In the genomic region with DNA sequence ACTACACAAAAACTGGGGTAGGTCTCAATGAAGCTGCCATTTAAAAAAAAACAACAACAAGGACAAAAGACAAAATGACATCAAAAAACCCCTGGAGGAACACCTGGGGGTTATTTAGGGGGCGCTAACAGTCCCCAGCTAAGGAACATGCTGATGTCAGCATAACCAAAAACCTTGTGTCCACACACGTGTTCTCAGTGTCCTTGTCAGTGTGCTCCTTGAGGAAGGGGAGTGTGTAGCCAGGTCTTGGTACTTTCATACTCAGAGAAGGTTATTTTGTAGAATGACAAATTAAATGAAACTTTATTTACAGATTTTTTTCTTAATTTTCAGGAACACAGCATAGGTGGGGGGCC, we compare ENCODE assay signal across 37 cellular contexts. TPM values are rescaled to one million over a fixed set of nuclear protein-coding genes. Genes with fewer than 3 reads are reported as not detected.
"Had no signal": no experiment of that assay in that cellular context is flagged by ENCODE, and none has a peak within 500 bp of the region (broad histone marks: within the 10 kb centered on the region; RNA-seq: fewer than 3 reads in every experiment).

No MANE protein-coding gene starts in this region.

- DNase-seq: activated B cell treated with CpG ODN at 0.5 μM for 24 hours; activated CD4-positive, alpha-beta T cell treated with anti-CD3 and anti-CD28 coated beads for 48 hours; activated CD4-positive, alpha-beta T cell treated with anti-CD3 and anti-CD28 coated beads, Interleukin-2, amount 50 U/mL, for 1 hour; activated CD4-positive, alpha-beta T cell treated with anti-CD3 and anti-CD28 coated beads, Interleukin-2, amount 50 U/mL, for 48 hours; activated CD8-positive, alpha-beta memory T cell treated with anti-CD3 and anti-CD28 coated beads for 24 hours; activated CD8-positive, alpha-beta T cell treated with anti-CD3 and anti-CD28 coated beads for 36 hours; activated effector memory CD4-positive, alpha-beta T cell treated with Interleukin-2 at 50 U/mL for 16 hours; activated gamma-delta T cell treated with Interleukin-2 at 50 U/mL for 16 hours; activated naive CD4-positive, alpha-beta T cell treated with anti-CD3 and anti-CD28 coated beads, Interleukin-2, amount 50 U/mL, for 16 hours; activated naive CD4-positive, alpha-beta T cell treated with Interleukin-2 at 50 U/mL for 16 hours; activated T-cell treated with anti-CD3 and anti-CD28 coated beads, Interleukin-2, amount 50 U/mL, for 4 hours; amniotic stem cell; anterior cingulate cortex; caudate nucleus; effector CD8-positive, alpha-beta T cell; esophagus squamous epithelium; heart right ventricle; hippocampal formation; T1000; WERI-Rb-1 had no signal

- ATAC-seq: activated CD4-positive, CD25-positive, alpha-beta regulatory T cell treated with anti-CD3 and anti-CD28 coated beads, Interleukin-2, amount 50 U/mL, for 24 hours; activated CD8-positive, alpha-beta T cell treated with anti-CD3 and anti-CD28 coated beads for 36 hours; activated T-cell treated with anti-CD3 and anti-CD28 coated beads, Interleukin-2, amount 50 U/mL, for 4 hours; activated T-helper 17 cell treated with anti-CD3 and anti-CD28 coated beads, Interleukin-2, amount 50 U/mL, for 72 hours; gastroesophageal sphincter; heart right ventricle had no signal

- H3K4me3 Mint-ChIP-seq: activated B cell treated with CpG ODN at 0.5 μM for 24 hours; activated CD8-positive, alpha-beta T cell treated with anti-CD3 and anti-CD28 coated beads for 36 hours; activated naive CD8-positive, alpha-beta T cell; activated T-cell treated with anti-CD3 and anti-CD28 coated beads, Interleukin-2, amount 50 U/mL, for 4 hours; activated T-helper 17 cell treated with anti-CD3 and anti-CD28 coated beads, Interleukin-2, amount 50 U/mL, for 72 hours; T-helper 2 cell treated with Interferon-gamma antibody and Interleukin-4, amounts not matched to agents 5 μg/mL and 100 μg/mL, for 36 hours had no signal

- H3K4me1 Mint-ChIP-seq: activated B cell treated with CpG ODN at 0.5 μM for 24 hours; activated T-helper 17 cell treated with anti-CD3 and anti-CD28 coated beads, Interleukin-2, amount 50 U/mL, for 72 hours had no signal

- H3K4me1 ChIP-seq: esophagus squamous epithelium, gastroesophageal sphincter, heart right ventricle had no signal

- H3K36me3 Mint-ChIP-seq: activated naive CD8-positive, alpha-beta T cell had no signal

- H3K9me3 Mint-ChIP-seq: activated B cell treated with CpG ODN at 0.5 μM for 24 hours; activated CD8-positive, alpha-beta T cell treated with anti-CD3 and anti-CD28 coated beads for 36 hours; activated T-cell treated with anti-CD3 and anti-CD28 coated beads, Interleukin-2, amount 50 U/mL, for 4 hours; activated T-helper 17 cell treated with anti-CD3 and anti-CD28 coated beads, Interleukin-2, amount 50 U/mL, for 72 hours; T-helper 2 cell treated with Interferon-gamma antibody and Interleukin-4, amounts not matched to agents 5 μg/mL and 100 μg/mL, for 36 hours had no signal

- H3K36me3 ChIP-seq: esophagus squamous epithelium, gastroesophageal sphincter, heart right ventricle, WERI-Rb-1 had no signal

- H3K9me3 ChIP-seq: body of pancreas, esophagus squamous epithelium, gastroesophageal sphincter, heart right ventricle had no signal

- FAIRE-seq: colon, endometrium had no signal

- H3K27me3 ChIP-seq: body of pancreas had no signal

- H3K4me3 ChIP-seq: body of pancreas, esophagus squamous epithelium, gastroesophageal sphincter, heart right ventricle had no signal

- H3K27ac ChIP-seq: epithelial cell of prostate, esophagus squamous epithelium, gastroesophageal sphincter, heart right ventricle, WERI-Rb-1 had no signal

- H3K27ac Mint-ChIP-seq: activated B cell treated with CpG ODN at 0.5 μM for 24 hours; activated CD8-positive, alpha-beta T cell treated with anti-CD3 and anti-CD28 coated beads for 36 hours; activated naive CD8-positive, alpha-beta T cell; activated T-helper 17 cell treated with anti-CD3 and anti-CD28 coated beads, Interleukin-2, amount 50 U/mL, for 72 hours; T-helper 2 cell treated with Interferon-gamma antibody and Interleukin-4, amounts not matched to agents 5 μg/mL and 100 μg/mL, for 36 hours had no signal

RNA-seq across cellular contexts. Expression of gene CLRN1, which starts 31.2 kb away (rescaled TPM):
- total RNA-seq: activated B cell treated with CpG ODN at 0.5 μM for 24 hours; activated CD8-positive, alpha-beta T cell treated with anti-CD3 and anti-CD28 coated beads for 36 hours; activated T-cell treated with anti-CD3 and anti-CD28 coated beads, Interleukin-2, amount 50 U/mL, for 4 hours; activated T-helper 17 cell treated with anti-CD3 and anti-CD28 coated beads, Interleukin-2, amount 50 U/mL, for 72 hours; body of pancreas; chondrocyte; dermis microvascular lymphatic vessel endothelial cell; endothelial cell of umbilical vein; esophagus squamous epithelium; fibroblast of lung; fibroblast of villous mesenchyme; gastroesophageal sphincter; glomerular endothelial cell; heart right ventricle had no signal
- polyA plus RNA-seq: adipose tissue, endothelial cell of umbilical vein, esophagus, fibroblast of lung, heart right ventricle had no signal
